Comparison of ENCODE assay signal across 24 cellular contexts in genomic region chr22:19443544-19444211, GRCh38.
"Had no signal": no experiment of that assay in that cellular context is flagged by ENCODE, and none has a peak within 500 bp of the region (broad histone marks: within the 10 kb centered on the region; RNA-seq: fewer than 3 reads in every experiment).

No MANE protein-coding gene starts in this region.

- H3K4me3 ChIP-seq: esophagus muscularis mucosa, heart right ventricle, right lobe of liver, stomach, tibial artery, upper lobe of right lung had no signal

- H3K27me3 ChIP-seq: esophagus muscularis mucosa, foreskin keratinocyte, heart right ventricle, right lobe of liver, stomach, tibial artery, upper lobe of right lung had no signal

- H3K36me3 Mint-ChIP-seq: activated naive CD8-positive, alpha-beta T cell had no signal

- H3K9me3 Mint-ChIP-seq: activated T-cell treated with anti-CD3 and anti-CD28 coated beads, Interleukin-2, amount 50 U/mL, for 4 hours; activated T-helper 2 cell treated with anti-CD3 and anti-CD28 coated beads, Interferon-gamma antibody, Interleukin-2, Interleukin-4, amounts not matched to agents 10 μg/mL and 5 μg/mL and 100 μg/mL, durations not matched to agents 14 hours and 24 hours and 36 hours; central memory CD8-positive, alpha-beta T cell; dendritic cell treated with granulocyte-macrophage colony-stimulating factor and Interleukin-4, amounts not matched to agents 40 ng/mL and 50 ng/mL, for 4 days; endodermal cell; naive thymus-derived CD4-positive, alpha-beta T cell had no signal

- H3K4me3 Mint-ChIP-seq: activated naive CD8-positive, alpha-beta T cell; activated T-cell treated with anti-CD3 and anti-CD28 coated beads, Interleukin-2, amount 50 U/mL, for 4 hours; central memory CD8-positive, alpha-beta T cell; dendritic cell treated with granulocyte-macrophage colony-stimulating factor and Interleukin-4, amounts not matched to agents 40 ng/mL and 50 ng/mL, for 4 days; endodermal cell had no signal

- DNase-seq: activated CD4-positive, alpha-beta T cell treated with anti-CD3 and anti-CD28 coated beads for 4 hours; activated CD4-positive, alpha-beta T cell treated with anti-CD3 and anti-CD28 coated beads, Interleukin-2, amount 50 U/mL, for 4 hours; activated CD8-positive, alpha-beta memory T cell treated with anti-CD3 and anti-CD28 coated beads, Interleukin-2, amount 50 U/mL, for 4 hours; activated T-cell treated with anti-CD3 and anti-CD28 coated beads, Interleukin-2, amount 50 U/mL, for 4 hours; anterior cingulate cortex; endodermal cell; foreskin keratinocyte; heart right ventricle; midbrain; naive thymus-derived CD4-positive, alpha-beta T cell; right lobe of liver; stimulated activated CD4-positive, alpha-beta T cell treated with anti-CD3 and anti-CD28 coated beads, Interleukin-2, amount 100 ng/mL, for 48 hours; stomach; T-helper 1 cell; tibial artery; upper lobe of right lung had no signal

- ATAC-seq: activated T-cell treated with anti-CD3 and anti-CD28 coated beads, Interleukin-2, amount 50 U/mL, for 4 hours; foreskin keratinocyte; heart right ventricle; naive thymus-derived CD4-positive, alpha-beta T cell; right lobe of liver; upper lobe of right lung had no signal

- H3K27ac Mint-ChIP-seq: activated T-helper 2 cell treated with anti-CD3 and anti-CD28 coated beads, Interferon-gamma antibody, Interleukin-2, Interleukin-4, amounts not matched to agents 10 μg/mL and 5 μg/mL and 100 μg/mL, durations not matched to agents 14 hours and 24 hours and 36 hours; dendritic cell treated with granulocyte-macrophage colony-stimulating factor and Interleukin-4, amounts not matched to agents 40 ng/mL and 50 ng/mL, for 4 days; endodermal cell had no signal

- H3K27ac ChIP-seq: esophagus muscularis mucosa, foreskin keratinocyte, heart right ventricle, right lobe of liver, stomach, tibial artery, upper lobe of right lung, VCaP had no signal

- H3K9me3 ChIP-seq: esophagus muscularis mucosa, heart right ventricle, right lobe of liver, stomach, tibial artery, upper lobe of right lung had no signal

- H3K27me3 Mint-ChIP-seq: activated naive CD8-positive, alpha-beta T cell; central memory CD8-positive, alpha-beta T cell; dendritic cell treated with granulocyte-macrophage colony-stimulating factor and Interleukin-4, amounts not matched to agents 40 ng/mL and 50 ng/mL, for 4 days; naive thymus-derived CD4-positive, alpha-beta T cell had no signal

- FAIRE-seq: bronchial epithelial cell, TTC549 had no signal
